In the genomic region with DNA sequence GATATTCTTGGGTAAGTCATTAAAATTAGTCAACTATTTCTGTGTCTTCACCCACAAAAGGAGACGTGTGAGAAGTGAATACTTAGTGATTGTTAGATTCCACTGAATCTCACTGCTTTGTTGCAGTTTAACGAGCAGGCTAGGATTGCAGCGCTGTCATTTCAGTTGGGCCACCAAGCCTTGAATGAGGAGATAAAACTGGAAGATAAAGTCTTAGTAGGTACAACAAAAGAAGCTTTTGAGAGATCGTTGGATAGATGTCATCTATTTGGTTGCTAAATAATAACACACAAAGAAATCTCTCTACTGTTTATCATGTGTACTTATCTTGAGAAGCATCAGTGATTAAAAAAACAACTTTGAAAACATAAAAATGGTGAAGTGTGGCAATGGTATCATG, we compare ENCODE assay signal across 24 cellular contexts.
DNase-seq lines count a peak whose midpoint lies in the region; FAIRE-seq and TF ChIP-seq lines count a peak whose summit lies in the region.
"Had no signal": no experiment of that assay in that cellular context is flagged by ENCODE, and none has a peak within 500 bp of the region (broad histone marks: within the 10 kb centered on the region; RNA-seq: fewer than 3 reads in every experiment).

No MANE protein-coding gene starts in this region.

- H3K4me3 ChIP-seq in LNCaP clone FGC (ENCODE audit: low read depth, low read length), result no peak overlapping the region
- no peak overlapping the region for H3K4me3 ChIP-seq in neural progenitor cell
- H3K4me3 ChIP-seq: A549; BLaER1 treated with 17β-estradiol and CSF1 and Interleukin-3, amounts not matched to agents 10 nM and 100 nM; GM23248 had no signal

- H3K4me3 Mint-ChIP-seq in neural progenitor cell (no peak overlapping the region), chondrocyte (ENCODE audit: unreplicated experiment) (no peak overlapping the region)
- H3K4me3 Mint-ChIP-seq: CD14-positive monocyte; CD4-positive, alpha-beta memory T cell had no signal

- no peak overlapping the region for H3K27ac Mint-ChIP-seq in neural progenitor cell
- no peak overlapping the region for H3K27ac Mint-ChIP-seq in chondrocyte (ENCODE audit: unreplicated experiment)
- H3K27ac Mint-ChIP-seq: CD14-positive monocyte; CD4-positive, alpha-beta memory T cell had no signal

- H3K4me1 ChIP-seq in neural progenitor cell, result peaks cover 14% of the 10 kb centered on the region
- H3K4me1 ChIP-seq: A549, BE2C had no signal

- H3K4me1 Mint-ChIP-seq in neural progenitor cell (no peaks in the 10 kb centered on the region), chondrocyte (ENCODE audit: low read depth) (no peaks in the 10 kb centered on the region)
- H3K4me1 Mint-ChIP-seq: CD14-positive monocyte; CD4-positive, alpha-beta memory T cell had no signal

- H3K9me3 Mint-ChIP-seq in neural progenitor cell, result no peaks in the 10 kb centered on the region
- no peaks in the 10 kb centered on the region for H3K9me3 Mint-ChIP-seq in chondrocyte (ENCODE audit: low read depth)

- peak; percentile 79 for FAIRE-seq in GM12892 (lab: Jason Lieb, UNC)
- FAIRE-seq: A549, G401.6, GM19239, H1 had no signal

- no peak overlapping the region for H3K9ac ChIP-seq in neural progenitor cell
- H3K9ac ChIP-seq: BLaER1 treated with 17β-estradiol and CSF1 and Interleukin-3, amounts not matched to agents 10 nM and 100 nM; GM23248 had no signal

- no peak for DNase-seq in GM12892 (ENCODE audit: insufficient read length)
- DNase-seq in LNCaP clone FGC (ENCODE audit: low read depth), result peak; percentile 18
- DNase-seq in neural progenitor cell (ENCODE audit: low spot score), result peak; percentile 29
- no peak for DNase-seq in kidney tubule cell (ENCODE audit: low spot score)
- DNase-seq in chondrocyte (ENCODE audit: low spot score), result no peak
- no peak for DNase-seq in activated CD4-positive, alpha-beta T cell treated with anti-CD3 and anti-CD28 coated beads for 4 hours
- DNase-seq in midbrain (lab: John Stamatoyannopoulos, UW), result no peak
- DNase-seq: 8988T; ACHN; AML-193; BE2C; Calu3; CD4-positive, alpha-beta memory T cell; COR-L47; DND-41; GM23248; H7; HCEC 1CT had no signal

- H3F3A ChIP-seq in neural progenitor cell (ENCODE audit: low read depth), result no peaks in the 10 kb centered on the region

- H3K27ac ChIP-seq in neural progenitor cell, result no peak overlapping the region
- H3K27ac ChIP-seq: A549; BLaER1 treated with 17β-estradiol and CSF1 and Interleukin-3, amounts not matched to agents 10 nM and 100 nM; GM23248 had no signal

- H4K20me1 ChIP-seq in neural progenitor cell (ENCODE audit: low read depth), result no peaks in the 10 kb centered on the region
- H4K20me1 ChIP-seq: BLaER1 treated with 17β-estradiol and CSF1 and Interleukin-3, amounts not matched to agents 10 nM and 100 nM had no signal

- TF ChIP-seq POLR2A in GM12892 (IDR thresholded peaks at IDR 0.05; ENCODE audit: low read depth, low read length), result no peak

- H2AFZ ChIP-seq in neural progenitor cell (replicated peaks), result no peak overlapping the region
- H2AFZ ChIP-seq: GM23248 had no signal

- H3K36me3 ChIP-seq in neural progenitor cell, result no peaks in the 10 kb centered on the region
- H3K36me3 ChIP-seq: BE2C; BLaER1 treated with 17β-estradiol and CSF1 and Interleukin-3, amounts not matched to agents 10 nM and 100 nM had no signal

- no peaks in the 10 kb centered on the region for H3K79me2 ChIP-seq in neural progenitor cell (ENCODE audit: low read depth)

- H3K9me3 ChIP-seq in neural progenitor cell (ENCODE audit: low read depth), result no peaks in the 10 kb centered on the region
- H3K9me3 ChIP-seq: A549; BE2C; BLaER1 treated with 17β-estradiol and CSF1 and Interleukin-3, amounts not matched to agents 10 nM and 100 nM had no signal

- H3K36me3 Mint-ChIP-seq in neural progenitor cell (no peaks in the 10 kb centered on the region), chondrocyte (ENCODE audit: low read depth) (no peaks in the 10 kb centered on the region)
- H3K36me3 Mint-ChIP-seq: CD14-positive monocyte; CD4-positive, alpha-beta memory T cell had no signal

- H3K4me2 ChIP-seq in neural progenitor cell, result peak overlapping the region; percentile 41
- H3K4me2 ChIP-seq: A549; BLaER1 treated with 17β-estradiol and CSF1 and Interleukin-3, amounts not matched to agents 10 nM and 100 nM had no signal

- TF ChIP-seq CTCF in LNCaP clone FGC (IDR thresholded peaks at IDR 0.05; ENCODE audit: control insufficient read depth, extremely low read depth, insufficient read depth) (no peak), neural progenitor cell (IDR thresholded peaks at IDR 0.05) (no peak), chondrocyte (IDR thresholded peaks at IDR 0.05) (no peak)

- no peaks in the 10 kb centered on the region for H3K27me3 Mint-ChIP-seq in neural progenitor cell (ENCODE audit: insufficient read depth, low read depth)
- H3K27me3 Mint-ChIP-seq in chondrocyte (ENCODE audit: low read depth), result peaks cover 5% of the 10 kb centered on the region

- no peaks in the 10 kb centered on the region for H3K27me3 ChIP-seq in neural progenitor cell
- H3K27me3 ChIP-seq: BE2C; BLaER1 treated with 17β-estradiol and CSF1 and Interleukin-3, amounts not matched to agents 10 nM and 100 nM had no signal

Comparison
In these comparisons a context has a peak if more than half of its experiments do, and no peak if none do; other contexts are left out.
1. DNase-seq: peak in LNCaP clone FGC (single experiment) and neural progenitor cell (single experiment); none in GM12892 (single experiment), kidney tubule cell (single experiment), chondrocyte (single experiment), activated CD4-positive, alpha-beta T cell treated with anti-CD3 and anti-CD28 coated beads for 4 hours (0 of 2) and midbrain (single experiment).